Comparison of ENCODE assay signal across 8 cellular contexts in the genomic region with DNA sequence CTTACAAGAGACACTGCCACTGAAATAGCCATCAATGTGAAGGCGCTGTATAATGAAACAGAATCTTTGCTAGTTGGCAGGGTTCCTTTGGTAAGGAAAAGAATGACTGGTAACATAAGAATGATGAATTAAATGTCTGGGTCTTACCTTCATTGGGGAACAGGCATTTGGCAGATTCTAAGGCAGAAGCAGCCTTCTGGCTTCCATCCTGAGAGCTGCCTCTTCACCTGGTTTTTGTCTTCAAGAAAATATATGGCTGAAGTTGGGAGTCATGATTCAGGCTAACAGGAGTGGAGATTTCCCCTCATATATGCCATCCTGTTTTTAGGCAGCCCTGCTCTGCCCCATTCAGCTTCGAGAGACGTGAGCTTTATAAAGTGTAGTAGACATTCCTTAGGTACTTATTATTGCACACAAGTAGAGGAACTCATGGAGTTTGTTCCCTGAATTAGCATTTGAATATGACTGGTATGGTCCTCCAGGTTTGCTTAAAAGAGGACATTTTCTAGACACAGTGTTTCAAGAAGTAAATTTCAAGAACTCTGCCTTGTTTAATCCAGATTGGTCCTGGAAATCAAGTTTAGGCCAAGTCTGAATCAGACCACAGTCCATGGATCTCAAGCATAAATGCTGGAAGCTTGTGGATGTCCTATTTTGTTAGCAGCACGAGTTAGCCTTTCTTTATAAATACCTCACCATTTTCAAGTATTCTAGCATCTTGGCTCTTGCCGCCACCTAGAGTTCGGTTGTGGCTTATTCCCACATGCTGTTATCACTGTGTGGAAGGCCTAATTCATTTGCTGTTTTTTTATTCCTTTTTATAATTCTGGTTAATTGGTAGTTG. TPM values are rescaled to one million over a fixed set of nuclear protein-coding genes. Genes with fewer than 3 reads are reported as not detected.
DNase-seq lines count a peak whose midpoint lies in the region; ATAC-seq, FAIRE-seq and TF ChIP-seq lines count a peak whose summit lies in the region.

No MANE protein-coding gene starts in this region.

- BruUV-seq in IMR-90 (replicated peaks; lab: Mats Ljungman, UMichigan), result no TSS peak

- peaks cover 6% of the 10 kb centered on the region for H3K36me3 ChIP-seq in IMR-90 (ENCODE audit: control insufficient read depth, insufficient read depth, low read length)

- peak; percentile 61 for TF ChIP-seq RAD21 in IMR-90 (IDR thresholded peaks at IDR 0.05; ENCODE audit: low read length)

- in situ Hi-C loops in IMR-90 (cut with MboI; ENCODE audit: low sequenced_read_pairs), result no loop called here

- H4K8ac ChIP-seq in IMR-90 (ENCODE audit: low read depth in 2 of 2, low read length in 2 of 2), result no peak overlapping the region

- H3K23ac ChIP-seq in IMR-90 (ENCODE audit: low read depth, low read length), result no peak overlapping the region

- CTCF ChIA-PET in IMR-90 (lab: Yijun Ruan, JAX), result interaction anchor here (0.6 to 1.5 kb wide), 3 partner anchors 11 to 50 kb away, joined by 3 to 11 read pairs (median 3); no protein-coding TSS in a partner anchor

- no peak overlapping the region for H3K56ac ChIP-seq in IMR-90 (ENCODE audit: extremely low read depth, insufficient read depth, low read length)

- no peak overlapping the region for H3K14ac ChIP-seq in IMR-90 (replicated peaks; ENCODE audit: low read depth, low read length)

- no peak overlapping the region for H2BK5ac ChIP-seq in IMR-90 (ENCODE audit: low read depth, low read length, poor library complexity, severe bottlenecking)

- H3K4me1 ChIP-seq in IMR-90 (ENCODE audit: control insufficient read depth, insufficient read depth, low read length), result no peaks in the 10 kb centered on the region
- H3K4me1 ChIP-seq in foreskin keratinocyte, result peaks cover 26% of the 10 kb centered on the region

- no peak overlapping the region for H2AFZ ChIP-seq in IMR-90 (replicated peaks; ENCODE audit: low read length, poor library complexity)

- H4K20me1 ChIP-seq in IMR-90 (ENCODE audit: insufficient read depth, low read length), result no peaks in the 10 kb centered on the region

- no peak overlapping the region for H2BK20ac ChIP-seq in IMR-90 (ENCODE audit: low read depth, low read length)

- no peak overlapping the region for H3K18ac ChIP-seq in IMR-90 (ENCODE audit: low read depth, low read length)

- H2BK120ac ChIP-seq in IMR-90 (ENCODE audit: low read depth, low read length), result no peak overlapping the region

- H3K27me3 ChIP-seq in IMR-90 (ENCODE audit: control insufficient read depth, insufficient read depth, low read length) (no peaks in the 10 kb centered on the region), foreskin keratinocyte (no peaks in the 10 kb centered on the region)

- POLR2A ChIA-PET in IMR-90 (lab: Charles Lee; ENCODE audit: unreplicated experiment), result no interaction called here

- intact Hi-C loops in IMR-90 (cut with micrococcal nuclease), result loop anchor here (5.0 to 10.0 kb wide), 2 partner anchors 171 to 548 kb away; a partner anchor contains a TSS

- dilution Hi-C loops in IMR-90 (cut with HindIII; ENCODE audit: low sequenced_read_pairs, unreplicated experiment), result no loop called here

- no peaks in the 10 kb centered on the region for H3K79me1 ChIP-seq in IMR-90 (ENCODE audit: low read depth in 1 of 2, low read length in 2 of 2)

- no peak overlapping the region for H3K9ac ChIP-seq in IMR-90 (ENCODE audit: low read depth, low read length)

- ATAC-seq in IMR-90 (ENCODE audit: low read depth) (peak; percentile 91), foreskin keratinocyte (peak; percentile 55), GM18519 (IDR thresholded peaks at IDR 0.05; ENCODE audit: low FRiP score, unreplicated experiment) (no peak), GM18858 (IDR thresholded peaks at IDR 0.05; ENCODE audit: unreplicated experiment) (no peak)

- H3K4me2 ChIP-seq in IMR-90 (ENCODE audit: low read depth, low read length), result no peak overlapping the region

- H3K9me1 ChIP-seq in IMR-90 (ENCODE audit: insufficient read depth, low read length), result no peaks in the 10 kb centered on the region

- DNase-seq in NCI-H1417 (lab: John Stamatoyannopoulos, UW) (peak; percentile 3 to 51 (median 7)), NCI-H1417 treated with DMSO at 0.1 percent for 48 hours (lab: John Stamatoyannopoulos, UW) (no peak), IMR-90 (peak; percentile 60), foreskin keratinocyte (peak; percentile 6 to 30), superior temporal gyrus (ENCODE audit: extremely low spot score) (peak; percentile 44)

- WGBS in IMR-90 (ENCODE audit: extremely low coverage in 2 of 2, insufficient read length in 1 of 2), 2 experiments, result no CpG with 5 or more reads among the region's 6 CpGs

- peak; percentile 64 for TF ChIP-seq CTCF in IMR-90 (conservative IDR thresholded peaks at IDR 0.05; ENCODE audit: low read depth, low read length)
- TF ChIP-seq CTCF in foreskin keratinocyte (conservative IDR thresholded peaks at IDR 0.05), result peak; percentile 73

- H4K91ac ChIP-seq in IMR-90 (ENCODE audit: insufficient read depth, low read depth, low read length), result no peak overlapping the region

- H2AK5ac ChIP-seq in IMR-90 (ENCODE audit: low read depth, low read length), result no peak overlapping the region

- H3K4me3 ChIP-seq in IMR-90 (ENCODE audit: insufficient read depth, low read depth, low read length), result no peak overlapping the region

- peak; percentile 87 for FAIRE-seq in TTC549 (lab: Jason Lieb, UNC)

- no peak for TF ChIP-seq POLR2A in IMR-90 (IDR thresholded peaks at IDR 0.05; ENCODE audit: low read depth, low read length)

- H2BK15ac ChIP-seq in IMR-90 (ENCODE audit: low read depth, low read length), result no peak overlapping the region

- H3K27ac ChIP-seq in IMR-90 (ENCODE audit: insufficient read depth, low read length) (no peak overlapping the region), foreskin keratinocyte (no peak overlapping the region)

- no peak overlapping the region for H4K5ac ChIP-seq in IMR-90 (ENCODE audit: low read depth, low read length)

- no peak overlapping the region for H2AK9ac ChIP-seq in IMR-90 (replicated peaks; ENCODE audit: low read depth, low read length, poor library complexity)

- H3K9me3 ChIP-seq in IMR-90 (ENCODE audit: control insufficient read depth, insufficient read depth, low read length), result no peaks in the 10 kb centered on the region

- H3K4ac ChIP-seq in IMR-90 (ENCODE audit: low read depth, low read length), result no peak overlapping the region; the same call in 1 of the 2 replicates

TF ChIP-seq in IMR-90, 13 proteins besides CTCF, POLR2A, EP300 and RAD21:
- TF ChIP-seq RCOR1 (IDR thresholded peaks at IDR 0.05; ENCODE audit: insufficient replicate concordance, low read length), result no peak
- TF ChIP-seq SMC3 (IDR thresholded peaks at IDR 0.05; ENCODE audit: low read depth, low read length), result peak; percentile 30

RNA-seq across cellular contexts. Expression of a gene that starts 56.2 kb away (rescaled TPM):
- total RNA-seq in IMR-90 (2012; rRNA removed) (19.7 and 24.4 TPM in 2 replicates), foreskin keratinocyte (21.9 and 22.5 TPM in 2 replicates)
- polyA plus RNA-seq in IMR-90 (2012; rRNA removed) (6.4 and 8.0 TPM in 2 replicates), foreskin keratinocyte (2.7 and 3.0 TPM in 2 replicates)
- polyA plus RNA-seq in IMR-90 (2012; cell fraction: cytosol; rRNA removed), result 1.1 and 1.9 TPM in 2 replicates
- polyA plus RNA-seq in IMR-90 (2012; cell fraction: nucleus; rRNA removed; ENCODE audit: low replicate concordance), result 0.62 and 7.6 TPM in 2 replicates

Comparison
In these comparisons a context has a peak if more than half of its experiments do, and no peak if none do; other contexts are left out.
1. ATAC-seq: peak in IMR-90 (single experiment) and foreskin keratinocyte (single experiment); none in GM18519 (single experiment) and GM18858 (single experiment).